8 cellular contexts compared by ENCODE assay signal in the genomic region with DNA sequence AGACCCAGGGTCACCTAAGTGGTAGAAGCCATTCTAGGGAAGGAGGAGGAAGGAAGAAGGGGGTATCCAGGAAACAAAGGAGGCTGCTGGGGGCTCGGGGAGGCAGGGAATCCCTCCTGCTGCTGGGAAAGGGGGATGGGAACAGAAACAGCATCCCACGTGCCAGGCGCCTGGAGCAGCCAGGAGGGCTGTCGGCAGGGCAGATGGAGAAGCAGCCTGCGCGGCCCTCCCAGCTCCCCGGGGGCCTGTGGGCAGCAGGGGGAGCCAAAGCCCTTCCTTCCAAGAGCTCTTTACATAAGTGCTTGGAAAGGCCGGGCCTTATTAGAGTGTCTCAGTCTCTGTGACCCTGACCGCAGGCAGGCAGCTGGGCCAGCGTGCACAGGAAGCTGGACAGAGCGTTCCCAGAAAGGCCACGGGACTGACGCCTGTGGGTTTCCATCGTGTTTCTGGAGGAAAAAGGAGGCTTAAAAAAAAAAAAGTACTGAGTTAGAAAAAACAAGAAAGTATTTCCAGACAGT. TPM values are rescaled to one million over a fixed set of nuclear protein-coding genes. Genes with fewer than 3 reads are reported as not detected.
A peak's percentile ranks its signal among the peaks of the same experiment; 100 is the strongest.
DNase-seq lines count a peak whose midpoint lies in the region; ATAC-seq and TF ChIP-seq lines count a peak whose summit lies in the region.

No MANE protein-coding gene starts in this region.

- H3K4me3 Mint-ChIP-seq in activated T-cell treated with anti-CD3 and anti-CD28 coated beads, Interleukin-2, amount 50 U/mL, for 24 hours: no peak overlapping the region

- H3K4me3 ChIP-seq in epithelial cell of esophagus (ENCODE audit: low read length): no peak overlapping the region

- H3K36me3 Mint-ChIP-seq in activated T-cell treated with anti-CD3 and anti-CD28 coated beads, Interleukin-2, amount 50 U/mL, for 24 hours (ENCODE audit: low read depth): no peaks in the 10 kb centered on the region

- peak overlapping the region; percentile 70 for H3K27ac Mint-ChIP-seq in activated T-cell treated with anti-CD3 and anti-CD28 coated beads, Interleukin-2, amount 50 U/mL, for 24 hours

- no peaks in the 10 kb centered on the region for H3K27me3 Mint-ChIP-seq in activated T-cell treated with anti-CD3 and anti-CD28 coated beads, Interleukin-2, amount 50 U/mL, for 24 hours

- TF ChIP-seq CTCF in epithelial cell of esophagus (IDR thresholded peaks at IDR 0.05; ENCODE audit: insufficient read depth, low read depth, low read length, missing control alignments): peak; percentile 52

- H3K4me1 Mint-ChIP-seq in activated T-cell treated with anti-CD3 and anti-CD28 coated beads, Interleukin-2, amount 50 U/mL, for 24 hours (ENCODE audit: low read depth): peaks cover 11% of the 10 kb centered on the region

- ATAC-seq in HG02642 (IDR thresholded peaks at IDR 0.05; ENCODE audit: poor library complexity, unreplicated experiment): no peak

- no peaks in the 10 kb centered on the region for H3K9me3 Mint-ChIP-seq in activated T-cell treated with anti-CD3 and anti-CD28 coated beads, Interleukin-2, amount 50 U/mL, for 24 hours

- DNase-seq in DMS53 treated with DMSO at 0.1 percent for 48 hours (lab: John Stamatoyannopoulos, UW; ENCODE audit: unreplicated experiment): peak; percentile 64
- DNase-seq in HS-27A (ENCODE audit: low read depth): peak; percentile 95
- peak; percentile 93 for DNase-seq in OCI-M1 (lab: John Stamatoyannopoulos, UW)
- DNase-seq in activated T-cell treated with anti-CD3 and anti-CD28 coated beads, Interleukin-2, amount 50 U/mL, for 24 hours: peak; percentile 79
- peak; percentile 74 for DNase-seq in epithelial cell of esophagus (ENCODE audit: low read depth)
- peak; percentile 93 for DNase-seq in mucosa of gallbladder (ENCODE audit: low spot score)
- peak; percentile 48 to 59 for DNase-seq in stimulated activated CD8-positive, alpha-beta memory T cell treated with anti-CD3 and anti-CD28 coated beads, Interleukin-2, amount 100 ng/mL, for 1 hour (ENCODE audit: low read depth in 2 of 2)

RNA-seq across cellular contexts. Expression of a gene that starts 24.8 kb away (rescaled TPM):
- 20.2 TPM for total RNA-seq in mucosa of gallbladder

RNA-seq across cellular contexts. Expression of a gene that starts 41.0 kb away (rescaled TPM):
- total RNA-seq in mucosa of gallbladder: 20.3 TPM

RNA-seq across cellular contexts. Expression of a gene that starts 43.4 kb away (rescaled TPM):
- 59.6 TPM for total RNA-seq in mucosa of gallbladder
